In genomic region chr1:15627343-15627988, GRCh38 we compare ENCODE assay signal across 8 cellular contexts. TPM values are rescaled to one million over a fixed set of nuclear protein-coding genes. Genes with fewer than 3 reads are reported as not detected.
DNase-seq lines count a peak whose midpoint lies in the region; ATAC-seq lines count a peak whose summit lies in the region.

No MANE protein-coding gene starts in this region.

- peak overlapping the region; percentile 39 for H3K27ac Mint-ChIP-seq in activated CD4-positive, alpha-beta T cell treated with anti-CD3 and anti-CD28 coated beads, Interleukin-2, amount 10 ng/mL, durations not matched to agents 24 days and 14 days
- H3K27ac Mint-ChIP-seq in activated CD4-positive, alpha-beta memory T cell treated with anti-CD3 and anti-CD28 coated beads, Interleukin-2, amount 10 ng/mL, durations not matched to agents 7 days and 5 days: peak overlapping the region; percentile 41
- peak overlapping the region; percentile 86 for H3K27ac Mint-ChIP-seq in stimulated activated naive B cell treated with anti-CD40 and anti-IgM and Interleukin-4, amounts not matched to agents 10 μg/mL and 1 μg/mL and 100 μg/mL, for 72 hours

- intact Hi-C loops in activated CD4-positive, alpha-beta T cell treated with anti-CD3 and anti-CD28 coated beads, Interleukin-2, amount 10 ng/mL, durations not matched to agents 24 days and 14 days (cut with micrococcal nuclease): no loop called here
- intact Hi-C loops in sciatic nerve (cut with DNase I): no loop called here

- ATAC-seq in HG02938 (IDR thresholded peaks at IDR 0.05; ENCODE audit: unreplicated experiment): peak; percentile 93
- peak; percentile 99 to 100 for ATAC-seq in stimulated activated naive B cell treated with anti-CD40 and anti-IgM and Interleukin-4, amounts not matched to agents 10 μg/mL and 1 μg/mL and 100 μg/mL, for 72 hours (replicated peaks)
- no peak for ATAC-seq in GM19328 (IDR thresholded peaks at IDR 0.05; ENCODE audit: unreplicated experiment)
- ATAC-seq in sciatic nerve: no peak

- POLR2A ChIA-PET in activated CD4-positive, alpha-beta memory T cell treated with anti-CD3 and anti-CD28 coated beads, Interleukin-2, amount 10 ng/mL, durations not matched to agents 7 days and 5 days (lab: Charles Lee): interaction anchor here (1.1 kb wide), 1 partner anchor 9 kb away, joined by 5 read pairs; the partner anchor contains the start of gene DDI2

- no peak overlapping the region for H3K4me3 Mint-ChIP-seq in activated CD4-positive, alpha-beta T cell treated with anti-CD3 and anti-CD28 coated beads, Interleukin-2, amount 10 ng/mL, durations not matched to agents 24 days and 14 days
- H3K4me3 Mint-ChIP-seq in activated CD4-positive, alpha-beta memory T cell treated with anti-CD3 and anti-CD28 coated beads, Interleukin-2, amount 10 ng/mL, durations not matched to agents 7 days and 5 days: no peak overlapping the region
- peak overlapping the region; percentile 56 to 62 for H3K4me3 Mint-ChIP-seq in stimulated activated naive B cell treated with anti-CD40 and anti-IgM and Interleukin-4, amounts not matched to agents 10 μg/mL and 1 μg/mL and 100 μg/mL, for 72 hours

- H3K4me1 Mint-ChIP-seq in activated CD4-positive, alpha-beta T cell treated with anti-CD3 and anti-CD28 coated beads, Interleukin-2, amount 10 ng/mL, durations not matched to agents 24 days and 14 days: peaks cover 27% of the 10 kb centered on the region
- peaks cover 32% of the 10 kb centered on the region for H3K4me1 Mint-ChIP-seq in activated CD4-positive, alpha-beta memory T cell treated with anti-CD3 and anti-CD28 coated beads, Interleukin-2, amount 10 ng/mL, durations not matched to agents 7 days and 5 days
- peaks cover 32 to 61% of the 10 kb centered on the region in 2 donors for H3K4me1 Mint-ChIP-seq in stimulated activated naive B cell treated with anti-CD40 and anti-IgM and Interleukin-4, amounts not matched to agents 10 μg/mL and 1 μg/mL and 100 μg/mL, for 72 hours

- peaks cover 51% of the 10 kb centered on the region for H3K36me3 Mint-ChIP-seq in activated CD4-positive, alpha-beta T cell treated with anti-CD3 and anti-CD28 coated beads, Interleukin-2, amount 10 ng/mL, durations not matched to agents 24 days and 14 days (ENCODE audit: low read depth)
- H3K36me3 Mint-ChIP-seq in activated CD4-positive, alpha-beta memory T cell treated with anti-CD3 and anti-CD28 coated beads, Interleukin-2, amount 10 ng/mL, durations not matched to agents 7 days and 5 days (ENCODE audit: low read depth): peaks cover 51% of the 10 kb centered on the region
- H3K36me3 Mint-ChIP-seq in stimulated activated naive B cell treated with anti-CD40 and anti-IgM and Interleukin-4, amounts not matched to agents 10 μg/mL and 1 μg/mL and 100 μg/mL, for 72 hours: peaks cover 28 to 48% of the 10 kb centered on the region in 2 donors

- CTCF ChIA-PET in activated CD4-positive, alpha-beta memory T cell treated with anti-CD3 and anti-CD28 coated beads, Interleukin-2, amount 10 ng/mL, durations not matched to agents 7 days and 5 days (lab: Charles Lee): interaction anchor here (0.9 to 1.1 kb wide), 2 partner anchors 9 to 10 kb away, joined by 3 to 4 read pairs; partner anchors contain the start of gene DDI2

- no peak for DNase-seq in activated CD4-positive, alpha-beta T cell treated with anti-CD3 and anti-CD28 coated beads, Interleukin-2, amount 10 ng/mL, durations not matched to agents 24 days and 14 days
- no peak for DNase-seq in activated CD4-positive, alpha-beta T cell treated with anti-CD3 and anti-CD28 coated beads, Interleukin-2, amount 50 U/mL, for 48 hours
- no peak for DNase-seq in activated CD4-positive, alpha-beta memory T cell treated with anti-CD3 and anti-CD28 coated beads, Interleukin-2, amount 10 ng/mL, durations not matched to agents 7 days and 5 days
- DNase-seq in stimulated activated naive B cell treated with anti-CD40 and anti-IgM and Interleukin-4, amounts not matched to agents 10 μg/mL and 1 μg/mL and 100 μg/mL, for 72 hours: peak; percentile 11
- no peak for DNase-seq in sciatic nerve (ENCODE audit: low spot score)
- no peak for DNase-seq in NAMALWA (ENCODE audit: low spot score)

- no peaks in the 10 kb centered on the region for H3K9me3 Mint-ChIP-seq in activated CD4-positive, alpha-beta T cell treated with anti-CD3 and anti-CD28 coated beads, Interleukin-2, amount 10 ng/mL, durations not matched to agents 24 days and 14 days
- H3K9me3 Mint-ChIP-seq in activated CD4-positive, alpha-beta memory T cell treated with anti-CD3 and anti-CD28 coated beads, Interleukin-2, amount 10 ng/mL, durations not matched to agents 7 days and 5 days: no peaks in the 10 kb centered on the region
- H3K9me3 Mint-ChIP-seq in stimulated activated naive B cell treated with anti-CD40 and anti-IgM and Interleukin-4, amounts not matched to agents 10 μg/mL and 1 μg/mL and 100 μg/mL, for 72 hours: no peaks in the 10 kb centered on the region

- no peaks in the 10 kb centered on the region for H3K27me3 Mint-ChIP-seq in activated CD4-positive, alpha-beta T cell treated with anti-CD3 and anti-CD28 coated beads, Interleukin-2, amount 10 ng/mL, durations not matched to agents 24 days and 14 days
- H3K27me3 Mint-ChIP-seq in activated CD4-positive, alpha-beta memory T cell treated with anti-CD3 and anti-CD28 coated beads, Interleukin-2, amount 10 ng/mL, durations not matched to agents 7 days and 5 days: no peaks in the 10 kb centered on the region
- H3K27me3 Mint-ChIP-seq in stimulated activated naive B cell treated with anti-CD40 and anti-IgM and Interleukin-4, amounts not matched to agents 10 μg/mL and 1 μg/mL and 100 μg/mL, for 72 hours: no peaks in the 10 kb centered on the region

RNA-seq across cellular contexts. Expression of gene DDI2, which starts 10.2 kb away (rescaled TPM):
- 50.5 and 53.0 TPM in 2 replicates for total RNA-seq in activated CD4-positive, alpha-beta T cell treated with anti-CD3 and anti-CD28 coated beads, Interleukin-2, amount 10 ng/mL, durations not matched to agents 24 days and 14 days
- 10 to 100 TPM; 30.5 to 32.7 TPM for total RNA-seq in activated CD4-positive, alpha-beta memory T cell treated with anti-CD3 and anti-CD28 coated beads, Interleukin-2, amount 10 ng/mL, durations not matched to agents 7 days and 5 days
- 38.5 TPM for total RNA-seq in sciatic nerve

RNA-seq across cellular contexts. Expression of gene AGMAT, which starts 42.6 kb away (rescaled TPM):
- 31.0 and 31.5 TPM in 2 replicates for total RNA-seq in activated CD4-positive, alpha-beta T cell treated with anti-CD3 and anti-CD28 coated beads, Interleukin-2, amount 10 ng/mL, durations not matched to agents 24 days and 14 days
- 1 to 10 TPM; 7.9 to 8.4 TPM for total RNA-seq in activated CD4-positive, alpha-beta memory T cell treated with anti-CD3 and anti-CD28 coated beads, Interleukin-2, amount 10 ng/mL, durations not matched to agents 7 days and 5 days
- 0.18 TPM for total RNA-seq in sciatic nerve

RNA-seq across cellular contexts. Expression of gene PLEKHM2, which starts 56.7 kb away (rescaled TPM):
- total RNA-seq in activated CD4-positive, alpha-beta T cell treated with anti-CD3 and anti-CD28 coated beads, Interleukin-2, amount 10 ng/mL, durations not matched to agents 24 days and 14 days: 59.9 and 60.3 TPM in 2 replicates
- 10 to 100 TPM; 55.4 to 58.8 TPM for total RNA-seq in activated CD4-positive, alpha-beta memory T cell treated with anti-CD3 and anti-CD28 coated beads, Interleukin-2, amount 10 ng/mL, durations not matched to agents 7 days and 5 days
- 67.8 TPM for total RNA-seq in sciatic nerve

Comparison
In these comparisons a context has a peak if more than half of its experiments do, and no peak if none do; other contexts are left out.
1. H3K4me3 Mint-ChIP-seq: peak in stimulated activated naive B cell treated with anti-CD40 and anti-IgM and Interleukin-4, amounts not matched to agents 10 μg/mL and 1 μg/mL and 100 μg/mL, for 72 hours (2 of 2); none in activated CD4-positive, alpha-beta T cell treated with anti-CD3 and anti-CD28 coated beads, Interleukin-2, amount 10 ng/mL, durations not matched to agents 24 days and 14 days (single experiment) and activated CD4-positive, alpha-beta memory T cell treated with anti-CD3 and anti-CD28 coated beads, Interleukin-2, amount 10 ng/mL, durations not matched to agents 7 days and 5 days (single experiment).
2. ATAC-seq: peak in HG02938 (single experiment) and stimulated activated naive B cell treated with anti-CD40 and anti-IgM and Interleukin-4, amounts not matched to agents 10 μg/mL and 1 μg/mL and 100 μg/mL, for 72 hours (2 of 2); none in GM19328 (single experiment) and sciatic nerve (single experiment).
3. Peak in every context shown above with its lines, with median percentiles within 50 percentile points of each other: H3K27ac Mint-ChIP-seq.